ENCODE assay signal across 17 cellular contexts in the genomic region with DNA sequence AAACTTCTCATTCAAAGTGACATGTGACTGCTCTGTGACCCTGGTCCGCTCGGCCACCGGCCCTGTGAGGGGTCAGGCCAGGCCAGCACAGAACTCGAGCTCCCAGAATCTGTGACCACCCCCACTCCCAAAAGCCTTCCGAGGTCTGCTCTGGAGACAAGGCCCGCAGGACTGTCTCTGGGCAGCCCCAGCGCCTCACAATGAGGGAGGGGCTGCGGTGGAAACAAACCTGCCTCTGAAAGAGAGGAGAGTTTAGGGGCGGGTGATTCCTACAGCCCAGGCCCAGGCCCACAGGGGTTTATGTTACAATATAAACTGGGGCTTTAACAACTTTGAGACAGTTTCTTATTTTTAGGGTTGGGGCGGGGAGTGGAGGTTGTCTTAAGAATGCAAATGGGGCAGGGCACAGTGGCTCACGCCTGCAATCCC. TPM values are rescaled to one million over a fixed set of nuclear protein-coding genes. Genes with fewer than 3 reads are reported as not detected.
DNase-seq lines count a peak whose midpoint lies in the region; ATAC-seq and TF ChIP-seq lines count a peak whose summit lies in the region.
"Had no signal": no experiment of that assay in that cellular context is flagged by ENCODE, and none has a peak within 500 bp of the region (broad histone marks: within the 10 kb centered on the region; RNA-seq: fewer than 3 reads in every experiment).

No MANE protein-coding gene starts in this region.

- H3K36me3 Mint-ChIP-seq in brain (no peaks in the 10 kb centered on the region), natural killer cell (no peaks in the 10 kb centered on the region)
- H3K36me3 Mint-ChIP-seq: natural killer cell treated with Interleukin-12 subunit alpha and Interleukin-12 subunit beta and Interleukin-15 and Interleukin-18, amount 100 ng/mL, for 72 hours had no signal

- H3K4me1 ChIP-seq in iPS-20b (ENCODE audit: insufficient read depth, low read length) (peaks cover 21% of the 10 kb centered on the region; the same call in 1 of the 2 replicates), ovary (ENCODE audit: insufficient read depth) (peaks cover 33% of the 10 kb centered on the region), lower lobe of right lung (peaks cover 34% of the 10 kb centered on the region)

- H3K27ac Mint-ChIP-seq in brain (peak overlapping the region in 4 of 5 experiments; percentile 17 to 97 (median 47)), natural killer cell (no peak overlapping the region)
- H3K27ac Mint-ChIP-seq: natural killer cell treated with Interleukin-12 subunit alpha and Interleukin-12 subunit beta and Interleukin-15 and Interleukin-18, amount 100 ng/mL, for 72 hours had no signal

- H3K4me3 Mint-ChIP-seq in brain: peak overlapping the region in 1 of 5 experiments; percentile 30
- H3K4me3 Mint-ChIP-seq in natural killer cell: no peak overlapping the region
- H3K4me3 Mint-ChIP-seq: natural killer cell treated with Interleukin-12 subunit alpha and Interleukin-12 subunit beta and Interleukin-15 and Interleukin-18, amount 100 ng/mL, for 72 hours had no signal

- peak overlapping the region; percentile 62; the same call in 1 of the 2 replicates for H3K9ac ChIP-seq in iPS-20b (ENCODE audit: low read depth, low read length)

- H3K27ac ChIP-seq in iPS-20b (ENCODE audit: low read length): peak overlapping the region; percentile 63
- peak overlapping the region; percentile 50 to 70 for H3K27ac ChIP-seq in ovary
- H3K27ac ChIP-seq in lower lobe of right lung: no peak overlapping the region

- H3K27me3 ChIP-seq in iPS-20b (ENCODE audit: insufficient read depth, low read length) (no peaks in the 10 kb centered on the region), ovary (no peaks in the 10 kb centered on the region), lower lobe of right lung (ENCODE audit: low read depth) (no peaks in the 10 kb centered on the region)

- H3K9me3 ChIP-seq in iPS-20b (ENCODE audit: insufficient read depth, low read depth, low read length) (no peaks in the 10 kb centered on the region), ovary (no peaks in the 10 kb centered on the region), lower lobe of right lung (no peaks in the 10 kb centered on the region)

- peaks cover 15% of the 10 kb centered on the region for H3K27me3 Mint-ChIP-seq in brain
- H3K27me3 Mint-ChIP-seq in natural killer cell (ENCODE audit: low read depth in 2 of 2): peaks cover 0 to 8% of the 10 kb centered on the region in 2 donors

- intact Hi-C loops in ovary (cut with DNase I) (no loop called here), natural killer cell (cut with micrococcal nuclease) (no loop called here), lower lobe of right lung (cut with DNase I) (no loop called here)

- H3K36me3 ChIP-seq in iPS-20b (ENCODE audit: insufficient read depth, low read depth, low read length) (no peaks in the 10 kb centered on the region), ovary (no peaks in the 10 kb centered on the region), lower lobe of right lung (peaks cover under 1% of the 10 kb centered on the region)

- no peak for TF ChIP-seq CTCF in brain (conservative IDR thresholded peaks at IDR 0.05)
- no peak for TF ChIP-seq CTCF in ovary (IDR thresholded peaks at IDR 0.05)
- no peak for TF ChIP-seq CTCF in GM10266 (IDR thresholded peaks at IDR 0.05; ENCODE audit: control insufficient read depth, insufficient read depth, low read depth, missing control alignments)
- TF ChIP-seq CTCF in natural killer cell (IDR thresholded peaks at IDR 0.05): no peak
- no peak for TF ChIP-seq CTCF in lower lobe of right lung (IDR thresholded peaks at IDR 0.05)

- TF ChIP-seq POLR2A in ovary (IDR thresholded peaks at IDR 0.05): no peak

- H3K4me1 Mint-ChIP-seq in brain (peaks cover 57% of the 10 kb centered on the region), natural killer cell (no peaks in the 10 kb centered on the region)

- no peak for TF ChIP-seq EP300 in ovary (IDR thresholded peaks at IDR 0.05)

- H3K9me3 Mint-ChIP-seq in brain (peaks cover 0 to 4% (median 0%) of the 10 kb centered on the region in 5 experiments), natural killer cell (no peaks in the 10 kb centered on the region)
- H3K9me3 Mint-ChIP-seq: natural killer cell treated with Interleukin-12 subunit alpha and Interleukin-12 subunit beta and Interleukin-15 and Interleukin-18, amount 100 ng/mL, for 72 hours had no signal

- peak; percentile 49 for DNase-seq in ELF-1 (ENCODE audit: low read depth, low spot score)
- peak in 2 of 5 donors; percentile 45 to 57 for DNase-seq in ovary
- no peak for DNase-seq in GM10266 (ENCODE audit: extremely low spot score)
- no peak for DNase-seq in natural killer cell
- no peak for DNase-seq in lower lobe of right lung
- DNase-seq: activated CD4-positive, CD25-positive, alpha-beta regulatory T cell; activated effector memory CD4-positive, alpha-beta T cell treated with Interleukin-2 at 50 U/mL for 16 hours; KG1; NCI-H1105 treated with DMSO at 0.1 percent for 48 hours; NCI-H226; small intestine; stimulated activated naive CD8-positive, alpha-beta T cell treated with anti-CD3 and anti-CD28 coated beads, Interleukin-15, Interleukin-2, amounts not matched to agents 100 U/mL and 50 U/mL, for 24 hours had no signal

- WGBS in ovary, 3 donors: 19 to 25% (median 25%) methylated on average over 11 of the region's 11 CpGs

- ATAC-seq in natural killer cell (no peak), lower lobe of right lung (no peak), GM21576 (IDR thresholded peaks at IDR 0.05; ENCODE audit: unreplicated experiment) (no peak)
- ATAC-seq: natural killer cell treated with Interleukin-12 subunit alpha and Interleukin-12 subunit beta and Interleukin-15 and Interleukin-18, amount 100 ng/mL, for 72 hours; stimulated activated naive CD8-positive, alpha-beta T cell treated with anti-CD3 and anti-CD28 coated beads, Interleukin-15, Interleukin-2, amounts not matched to agents 100 U/mL and 50 U/mL, for 24 hours had no signal

- no peak overlapping the region for H3K4me3 ChIP-seq in iPS-20b (ENCODE audit: low read length)
- no peak overlapping the region for H3K4me3 ChIP-seq in ovary
- H3K4me3 ChIP-seq in lower lobe of right lung: no peak overlapping the region

RNA-seq across cellular contexts. Expression of gene IGFBP4, which starts 19.9 kb away (rescaled TPM):
- 50.5 TPM for polyA plus RNA-seq in brain (ENCODE audit: insufficient read depth, low read depth, low replicate concordance)
- total RNA-seq in ovary: 1,000 to 10,000 TPM in 5 of 7 donors, 100 to 1,000 TPM in 2; 457 to 3,447 (median 1,460) TPM
- polyA plus RNA-seq in ovary: 100 to 1,000 TPM; 634 to 809 TPM
- 1 to 10 TPM; 2.1 to 8.1 (median 2.8) TPM for total RNA-seq in natural killer cell
- 371 TPM for total RNA-seq in lower lobe of right lung

RNA-seq across cellular contexts. Expression of gene TNS4, which starts 38.3 kb away (rescaled TPM):
- polyA plus RNA-seq in brain (ENCODE audit: insufficient read depth, low read depth, low replicate concordance) (not detected), ovary (under 1 TPM in 1 of 2 donors, not detected in 1; 0.13 TPM)
- total RNA-seq in ovary (1 to 10 TPM in 1 of 7 donors, under 1 TPM in 2, not detected in 4; 0.13 to 6.2 (median 0.95) TPM), natural killer cell (1 to 10 TPM in 1 of 3 donors, under 1 TPM in 2; 0.65 to 1.8 (median 0.94) TPM), lower lobe of right lung (0.68 TPM)
- total RNA-seq: kidney epithelial cell had no signal

RNA-seq across cellular contexts. Expression of gene TOP2A, which starts 45.4 kb away (rescaled TPM):
- polyA plus RNA-seq in brain (ENCODE audit: insufficient read depth, low read depth, low replicate concordance) (141 TPM), ovary (1 to 10 TPM; 1.2 to 3.3 TPM)
- total RNA-seq in ovary (1 to 10 TPM in 3 of 7 donors, under 1 TPM in 4; 0.36 to 4.5 (median 0.82) TPM), natural killer cell (1 to 10 TPM; 2.0 to 6.4 (median 4.6) TPM), lower lobe of right lung (6.7 TPM)

Comparison
In these comparisons a context has a peak if more than half of its experiments do, and no peak if none do; other contexts are left out.
1. H3K27ac Mint-ChIP-seq: peak in brain (4 of 5); none in natural killer cell (0 of 2).
2. RNA of gene IGFBP4, which starts 19.9 kb away (total RNA-seq): 457 to 3,447 TPM in ovary and 371 TPM in lower lobe of right lung (single experiment); 2.1 to 8.1 TPM in natural killer cell; every median in the first group is over 10 times any median in the second.